ENCODE assay signal across 15 cellular contexts in genomic region chr17:16922386-16923096, GRCh38. TPM values are rescaled to one million over a fixed set of nuclear protein-coding genes. Genes with fewer than 3 reads are reported as not detected.
A peak's percentile ranks its signal among the peaks of the same experiment; 100 is the strongest.
DNase-seq lines count a peak whose midpoint lies in the region; ATAC-seq and TF ChIP-seq lines count a peak whose summit lies in the region.
"Had no signal": no experiment of that assay in that cellular context is flagged by ENCODE, and none has a peak within 500 bp of the region (broad histone marks: within the 10 kb centered on the region; RNA-seq: fewer than 3 reads in every experiment).

No MANE protein-coding gene starts in this region.

- H3K27ac ChIP-seq in transverse colon, result no peak overlapping the region
- no peak overlapping the region for H3K27ac ChIP-seq in sigmoid colon
- H3K27ac ChIP-seq: suprapubic skin had no signal

- H3K4me1 Mint-ChIP-seq in chondrocyte (ENCODE audit: low read depth) (no peaks in the 10 kb centered on the region), endothelial cell (ENCODE audit: unreplicated experiment) (peaks cover 9% of the 10 kb centered on the region)
- H3K4me1 Mint-ChIP-seq: CD8-positive, alpha-beta memory T cell had no signal

- H3K36me3 Mint-ChIP-seq in chondrocyte (ENCODE audit: low read depth), result no peaks in the 10 kb centered on the region
- H3K36me3 Mint-ChIP-seq in endothelial cell (ENCODE audit: low read depth, unreplicated experiment), result no peaks in the 10 kb centered on the region
- H3K36me3 Mint-ChIP-seq: CD8-positive, alpha-beta memory T cell; naive thymus-derived CD4-positive, alpha-beta T cell had no signal

- no peak for ATAC-seq in HG02798 (IDR thresholded peaks at IDR 0.05; ENCODE audit: poor library complexity, unreplicated experiment)
- ATAC-seq: naive thymus-derived CD4-positive, alpha-beta T cell had no signal

- DNase-seq in activated naive CD4-positive, alpha-beta T cell treated with Interleukin-2 at 50 U/mL for 16 hours, result peak; percentile 1
- DNase-seq in activated naive CD4-positive, alpha-beta T cell (lab: John Stamatoyannopoulos, UW), result no peak
- peak; percentile 61 for DNase-seq in NCI-H69 (lab: John Stamatoyannopoulos, UW)
- DNase-seq in chondrocyte (ENCODE audit: low spot score), result no peak
- DNase-seq in transverse colon, result peak; percentile 2
- DNase-seq in sigmoid colon, result no peak
- DNase-seq in endothelial cell (ENCODE audit: low spot score), result no peak
- DNase-seq: naive thymus-derived CD4-positive, alpha-beta T cell had no signal

- intact Hi-C loops in transverse colon (cut with DNase I; ENCODE audit: low total_unique reads), result no loop called here
- intact Hi-C loops in sigmoid colon (cut with DNase I), result no loop called here

- H3K9me3 ChIP-seq in transverse colon (no peaks in the 10 kb centered on the region), sigmoid colon (no peaks in the 10 kb centered on the region)
- H3K9me3 ChIP-seq: suprapubic skin had no signal

- H3K4me1 ChIP-seq in transverse colon (peaks cover 0 to 5% (median 0%) of the 10 kb centered on the region in 4 donors), sigmoid colon (no peaks in the 10 kb centered on the region)
- H3K4me1 ChIP-seq: suprapubic skin had no signal

- TF ChIP-seq CTCF in chondrocyte (IDR thresholded peaks at IDR 0.05), result peak; percentile 43
- TF ChIP-seq CTCF in transverse colon (IDR thresholded peaks at IDR 0.05), result no peak
- no peak for TF ChIP-seq CTCF in sigmoid colon (IDR thresholded peaks at IDR 0.05)
- no peak for TF ChIP-seq CTCF in endothelial cell (IDR thresholded peaks at IDR 0.05; ENCODE audit: unreplicated experiment)

- H3K27me3 Mint-ChIP-seq in chondrocyte (ENCODE audit: low read depth) (peaks cover 2% of the 10 kb centered on the region), endothelial cell (ENCODE audit: unreplicated experiment) (peaks cover 8% of the 10 kb centered on the region)
- H3K27me3 Mint-ChIP-seq: CD8-positive, alpha-beta memory T cell; naive thymus-derived CD4-positive, alpha-beta T cell had no signal

- in situ Hi-C loops in transverse colon (cut with MboI; ENCODE audit: low pct_ligation_motif_present in 1 of 4, low pct_unique_long_range_greater_than_20kb in 1 of 4, low sequenced_read_pairs in 3 of 4), result no loop called here

- no peak overlapping the region for H3K4me3 ChIP-seq in transverse colon
- no peak overlapping the region for H3K4me3 ChIP-seq in sigmoid colon
- H3K4me3 ChIP-seq: suprapubic skin had no signal

- H3K27me3 ChIP-seq in transverse colon (no peaks in the 10 kb centered on the region), sigmoid colon (no peaks in the 10 kb centered on the region)
- H3K27me3 ChIP-seq: suprapubic skin had no signal

- no peak for TF ChIP-seq POLR2A in transverse colon (IDR thresholded peaks at IDR 0.05)
- no peak for TF ChIP-seq POLR2A in sigmoid colon (IDR thresholded peaks at IDR 0.05)

- H3K9me3 Mint-ChIP-seq in chondrocyte (ENCODE audit: low read depth), result no peaks in the 10 kb centered on the region
- H3K9me3 Mint-ChIP-seq in endothelial cell (ENCODE audit: unreplicated experiment), result no peaks in the 10 kb centered on the region
- H3K9me3 Mint-ChIP-seq: activated T-helper 1 cell treated with anti-CD3 and anti-CD28 coated beads, Interleukin-12 subunit alpha, Interleukin-12 subunit beta, Interleukin-2, Interleukin-4 antibody, amounts not matched to agents 30 ng/mL and 10 ng/mL and 1 ng/mL, durations not matched to agents 14 hours and 24 hours and 36 hours; CD8-positive, alpha-beta memory T cell; naive thymus-derived CD4-positive, alpha-beta T cell had no signal

- TF ChIP-seq EP300 in transverse colon (IDR thresholded peaks at IDR 0.05; ENCODE audit: low read depth), result no peak
- no peak for TF ChIP-seq EP300 in sigmoid colon (IDR thresholded peaks at IDR 0.05)

- no peak overlapping the region for H3K4me3 Mint-ChIP-seq in chondrocyte (ENCODE audit: unreplicated experiment)
- H3K4me3 Mint-ChIP-seq in endothelial cell (ENCODE audit: unreplicated experiment), result no peak overlapping the region
- H3K4me3 Mint-ChIP-seq: activated T-helper 1 cell treated with anti-CD3 and anti-CD28 coated beads, Interleukin-12 subunit alpha, Interleukin-12 subunit beta, Interleukin-2, Interleukin-4 antibody, amounts not matched to agents 30 ng/mL and 10 ng/mL and 1 ng/mL, durations not matched to agents 14 hours and 24 hours and 36 hours; CD8-positive, alpha-beta memory T cell; naive thymus-derived CD4-positive, alpha-beta T cell had no signal

- 82 to 100% methylated on average over 1 to 4 of the region's 4 CpGs for WGBS in transverse colon (ENCODE audit: low coverage in 1 of 2), 2 donors
- WGBS in sigmoid colon, 2 donors, result 74 to 84% methylated on average over 4 of the region's 4 CpGs

- H3K27ac Mint-ChIP-seq in chondrocyte (ENCODE audit: unreplicated experiment) (no peak overlapping the region), endothelial cell (ENCODE audit: unreplicated experiment) (no peak overlapping the region)
- H3K27ac Mint-ChIP-seq: activated T-helper 1 cell treated with anti-CD3 and anti-CD28 coated beads, Interleukin-12 subunit alpha, Interleukin-12 subunit beta, Interleukin-2, Interleukin-4 antibody, amounts not matched to agents 30 ng/mL and 10 ng/mL and 1 ng/mL, durations not matched to agents 14 hours and 24 hours and 36 hours; naive thymus-derived CD4-positive, alpha-beta T cell had no signal

- no peaks in the 10 kb centered on the region for H3K36me3 ChIP-seq in transverse colon
- no peaks in the 10 kb centered on the region for H3K36me3 ChIP-seq in sigmoid colon
- H3K36me3 ChIP-seq: suprapubic skin had no signal

RNA-seq across cellular contexts. Expression of gene TNFRSF13B, which starts 49.4 kb away (rescaled TPM):
- total RNA-seq in chondrocyte (not detected in 3 replicates), transverse colon (1 to 10 TPM in 1 of 4 donors, not detected in 3; 9.2 TPM), sigmoid colon (not detected), endothelial cell (ENCODE audit: unreplicated experiment) (not detected)
- polyA plus RNA-seq in sigmoid colon, result 10 to 100 TPM in 1 of 3 donors, not detected in 2; 15.2 TPM
- total RNA-seq: activated T-helper 1 cell treated with anti-CD3 and anti-CD28 coated beads, Interleukin-12 subunit alpha, Interleukin-12 subunit beta, Interleukin-2, Interleukin-4 antibody, amounts not matched to agents 30 ng/mL and 10 ng/mL and 1 ng/mL, durations not matched to agents 14 hours and 24 hours and 36 hours; CD8-positive, alpha-beta memory T cell; dermis microvascular lymphatic vessel endothelial cell; HT1080; T-helper 1 cell treated with Interleukin-12 subunit alpha and Interleukin-12 subunit beta and Interleukin-4 antibody, amounts not matched to agents 30 ng/mL and 1 ng/mL, for 36 hours had no signal
- polyA plus RNA-seq: CD8-positive, alpha-beta memory T cell had no signal

Comparison
In these comparisons a context has a peak if more than half of its experiments do, and no peak if none do; other contexts are left out.
1. DNase-seq: peak in activated naive CD4-positive, alpha-beta T cell treated with Interleukin-2 at 50 U/mL for 16 hours (single experiment), NCI-H69 (single experiment) and transverse colon (single experiment); none in activated naive CD4-positive, alpha-beta T cell (0 of 4), chondrocyte (single experiment), sigmoid colon (single experiment) and endothelial cell (single experiment).